Comparison of ENCODE assay signal across 1 cellular context in the genomic region with DNA sequence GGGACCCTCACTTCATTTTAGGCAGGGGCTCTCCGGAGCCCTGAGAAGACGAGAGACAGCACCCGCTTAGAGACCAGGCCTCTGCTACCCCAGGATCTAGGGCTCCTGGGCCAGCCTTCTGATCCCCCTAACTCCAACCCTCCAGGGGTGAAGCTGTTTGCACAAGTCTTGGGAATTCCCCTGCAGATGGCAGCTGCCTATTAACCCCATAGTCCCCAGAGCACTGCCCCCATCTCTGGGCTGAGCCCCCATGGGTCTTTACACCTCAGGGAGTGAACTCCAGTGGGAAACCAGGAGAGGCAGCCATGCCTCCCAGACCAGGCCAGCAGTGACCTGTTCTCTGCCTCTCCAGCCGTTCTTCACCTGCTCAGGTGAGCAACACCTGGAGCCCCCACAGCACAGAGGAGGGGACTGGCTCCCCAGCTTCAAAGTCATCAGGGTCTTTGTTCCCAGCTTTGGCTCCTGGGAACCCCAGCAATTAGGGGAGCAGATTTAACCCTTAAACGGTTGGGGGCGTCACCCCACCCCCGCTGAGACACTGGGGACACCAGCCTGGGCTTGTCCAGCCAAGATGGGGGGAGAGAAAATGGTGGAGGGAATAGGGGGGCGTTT.
A peak's percentile ranks its signal among the peaks of the same experiment; 100 is the strongest.
TF ChIP-seq lines count a peak whose summit lies in the region.

No MANE protein-coding gene starts in this region.

TF ChIP-seq in GM12878, 131 proteins besides CTCF, POLR2A, EP300 and RAD21:
- TF ChIP-seq YY1 (IDR thresholded peaks at IDR 0.05; ENCODE audit: low read depth, low read length) (0 out of 2 replicates have a peak, but pooled peaks have one; percentile 12), IKZF2 (IDR thresholded peaks at IDR 0.05) (0 out of 4 replicates have a peak, but pooled peaks of 1 of the 2 experiments have one; percentile 1), SUZ12 (IDR thresholded peaks at IDR 0.05; ENCODE audit: unreplicated experiment) (no peak), ZZZ3 (IDR thresholded peaks at IDR 0.05; ENCODE audit: control insufficient read depth, insufficient read length, low read depth) (no peak), SRF (IDR thresholded peaks at IDR 0.05; ENCODE audit: low read depth in 2 of 2, low read length in 2 of 2) (no peak), TCF12 (IDR thresholded peaks at IDR 0.05; ENCODE audit: low read depth, low read length) (peak; percentile 74; the same call in 1 of the 2 replicates), KAT2A (conservative IDR thresholded peaks at IDR 0.05; ENCODE audit: control insufficient read depth, low read depth, low read length) (no peak), NR2C1 (IDR thresholded peaks at IDR 0.05) (no peak), TCF3 (IDR thresholded peaks at IDR 0.05; ENCODE audit: borderline replicate concordance, insufficient read depth, low read depth, low read length) (0 out of 2 replicates have a peak, but pooled peaks have one; percentile 18), MYC (IDR thresholded peaks at IDR 0.05; ENCODE audit: insufficient read depth, insufficient read length, insufficient replicate concordance, low read length, severe bottlenecking) (no peak)
